ENCODE assay signal across 9 cellular contexts in genomic region chr20:44644384-44645131, GRCh38. TPM values are rescaled to one million over a fixed set of nuclear protein-coding genes. Genes with fewer than 3 reads are reported as not detected.
DNase-seq lines count a peak whose midpoint lies in the region; ATAC-seq and FAIRE-seq lines count a peak whose summit lies in the region.
"Had no signal": no experiment of that assay in that cellular context is flagged by ENCODE, and none has a peak within 500 bp of the region (broad histone marks: within the 10 kb centered on the region; RNA-seq: fewer than 3 reads in every experiment).

No MANE protein-coding gene starts in this region.

- ATAC-seq in GM21360 (IDR thresholded peaks at IDR 0.05; ENCODE audit: unreplicated experiment): no peak

- DNase-seq in GM19239 (ENCODE audit: insufficient read length, low spot score) (no peak), dermis blood vessel endothelial cell (peak; percentile 43), NCI-H146 (lab: John Stamatoyannopoulos, UW) (no peak), A172 (ENCODE audit: low spot score) (no peak), NCI-H2107 treated with DMSO at 0.1 percent for 48 hours (lab: John Stamatoyannopoulos, UW; ENCODE audit: unreplicated experiment) (no peak)
- DNase-seq: SHP77 treated with DMSO at 0.1 percent for 48 hours had no signal

- peaks cover 4% of the 10 kb centered on the region for H3K9me3 Mint-ChIP-seq in T-helper 1 cell treated with Interleukin-12 subunit alpha and Interleukin-12 subunit beta and Interleukin-4 antibody, amounts not matched to agents 30 μg/mL and 1 μg/mL, for 36 hours

- FAIRE-seq in GM19239 (lab: Jason Lieb, UNC): peak; percentile 58

- no peak overlapping the region for H3K4me3 ChIP-seq in skin epidermis

- H3K4me3 Mint-ChIP-seq in T-helper 1 cell treated with Interleukin-12 subunit alpha and Interleukin-12 subunit beta and Interleukin-4 antibody, amounts not matched to agents 30 μg/mL and 1 μg/mL, for 36 hours: peak overlapping the region; percentile 75

- H3K36me3 Mint-ChIP-seq in T-helper 1 cell treated with Interleukin-12 subunit alpha and Interleukin-12 subunit beta and Interleukin-4 antibody, amounts not matched to agents 30 μg/mL and 1 μg/mL, for 36 hours (ENCODE audit: low read depth): peaks cover 34% of the 10 kb centered on the region

- peak overlapping the region; percentile 90 for H3K27ac Mint-ChIP-seq in T-helper 1 cell treated with Interleukin-12 subunit alpha and Interleukin-12 subunit beta and Interleukin-4 antibody, amounts not matched to agents 30 μg/mL and 1 μg/mL, for 36 hours

- peak overlapping the region in 19 of 21 experiments; percentile 4 to 89 (median 70) for H3K27ac ChIP-seq in skin epidermis

- no peaks in the 10 kb centered on the region for H3K27me3 Mint-ChIP-seq in T-helper 1 cell treated with Interleukin-12 subunit alpha and Interleukin-12 subunit beta and Interleukin-4 antibody, amounts not matched to agents 30 μg/mL and 1 μg/mL, for 36 hours (ENCODE audit: low read depth)

- peaks cover 83% of the 10 kb centered on the region for H3K4me1 Mint-ChIP-seq in T-helper 1 cell treated with Interleukin-12 subunit alpha and Interleukin-12 subunit beta and Interleukin-4 antibody, amounts not matched to agents 30 μg/mL and 1 μg/mL, for 36 hours (ENCODE audit: low read depth)

RNA-seq across cellular contexts. Expression of gene ADA, which starts 6.9 kb away (rescaled TPM):
- total RNA-seq in dermis blood vessel endothelial cell: 15.3 and 19.1 TPM in 2 replicates
- total RNA-seq in A172 (2014; rRNA removed; shearing (Covaris generic)): 5.3 and 8.0 TPM in 2 replicates
